In genomic region chr22:20765938-20766337, GRCh38 we compare ENCODE assay signal across 1 cellular context.
TF ChIP-seq lines count a peak whose summit lies in the region.

No MANE protein-coding gene starts in this region.

TF ChIP-seq in K562, 482 proteins besides CTCF, POLR2A, EP300 and RAD21 (continued from another document):
- TF ChIP-seq E2F1 (CRISPR knock-in tag; IDR thresholded peaks at IDR 0.05) (0 out of 2 replicates have a peak, but pooled peaks have one; percentile 18), NCOA1 (IDR thresholded peaks at IDR 0.05; ENCODE audit: low read depth) (no peak), ZNF75A (CRISPR knock-in tag; IDR thresholded peaks at IDR 0.05) (no peak), PHF21A (IDR thresholded peaks at IDR 0.05; ENCODE audit: borderline replicate concordance, low read depth) (no peak), TSC22D4 (tag; IDR thresholded peaks at IDR 0.05) (no peak), ZNF280B (CRISPR knock-in tag; IDR thresholded peaks at IDR 0.05) (no peak), ZNF280A (IDR thresholded peaks at IDR 0.05; ENCODE audit: low read depth, partially characterized antibody) (no peak), MCM7 (IDR thresholded peaks at IDR 0.05) (no peak), ZNF431 (CRISPR knock-in tag; IDR thresholded peaks at IDR 0.05) (0 out of 2 replicates have a peak, but pooled peaks have one; percentile 7), FIP1L1 (IDR thresholded peaks at IDR 0.05; ENCODE audit: low read depth, low read length, poor library complexity, severe bottlenecking) (no peak), SRSF9 (IDR thresholded peaks at IDR 0.05; ENCODE audit: borderline replicate concordance, low read depth, low read length) (no peak), ZC3H4 (CRISPR knock-in tag; IDR thresholded peaks at IDR 0.05; ENCODE audit: borderline replicate concordance) (no peak), IRF2 (CRISPR knock-in tag; IDR thresholded peaks at IDR 0.05) (no peak; the same call in 1 of the 2 replicates), PHB2 (IDR thresholded peaks at IDR 0.05; ENCODE audit: low read depth) (no peak), ZNF655 (CRISPR knock-in tag; IDR thresholded peaks at IDR 0.05) (no peak), CREB3L1 (IDR thresholded peaks at IDR 0.05; ENCODE audit: borderline replicate concordance, low read depth) (no peak), E2F3 (CRISPR knock-in tag; IDR thresholded peaks at IDR 0.05) (0 out of 2 replicates have a peak, but pooled peaks have one; percentile 13), ZNF589 (CRISPR knock-in tag; IDR thresholded peaks at IDR 0.05; ENCODE audit: low read depth) (no peak), U2AF2 (optimal IDR thresholded peaks at IDR 0.05; ENCODE audit: low read depth, low read length) (no peak), USF1 (CRISPR knock-in tag; IDR thresholded peaks at IDR 0.05) (0 out of 2 replicates have a peak, but pooled peaks have one; percentile 1), ZBTB34 (CRISPR knock-in tag; IDR thresholded peaks at IDR 0.05) (no peak), ZNF57 (CRISPR knock-in tag; IDR thresholded peaks at IDR 0.05) (no peak), ZNF449 (CRISPR knock-in tag; IDR thresholded peaks at IDR 0.05) (no peak), MTA3 (IDR thresholded peaks at IDR 0.05; ENCODE audit: borderline replicate concordance) (no peak)
TF ChIP-seq in K562: peak in this region for 9.
